In genomic region chr10:59012839-59013238, GRCh38 we compare ENCODE assay signal across 15 cellular contexts.
DNase-seq lines count a peak whose midpoint lies in the region; ATAC-seq and TF ChIP-seq lines count a peak whose summit lies in the region.
"Had no signal": no experiment of that assay in that cellular context is flagged by ENCODE, and none has a peak within 500 bp of the region (broad histone marks: within the 10 kb centered on the region; RNA-seq: fewer than 3 reads in every experiment).

No MANE protein-coding gene starts in this region.

- ATAC-seq in GM19463 (IDR thresholded peaks at IDR 0.05; ENCODE audit: unreplicated experiment) = peak; percentile 46

- no peaks in the 10 kb centered on the region for H3K9me3 ChIP-seq in BLaER1 treated with 17β-estradiol and CSF1 and Interleukin-3, amounts not matched to agents 10 nM and 100 nM (replicated peaks in 1 of 11)
- H3K9me3 ChIP-seq: BE2C had no signal

- no peaks in the 10 kb centered on the region for H4K20me1 ChIP-seq in BLaER1 treated with 17β-estradiol and CSF1 and Interleukin-3, amounts not matched to agents 10 nM and 100 nM

- peak overlapping the region in 7 of 11 experiments; percentile 4 to 55 (median 37); a peak in 13 of 22 replicates for H3K4me2 ChIP-seq in BLaER1 treated with 17β-estradiol and CSF1 and Interleukin-3, amounts not matched to agents 10 nM and 100 nM

- H3K36me3 ChIP-seq in BLaER1 treated with 17β-estradiol and CSF1 and Interleukin-3, amounts not matched to agents 10 nM and 100 nM = no peaks in the 10 kb centered on the region
- H3K36me3 ChIP-seq in kidney epithelial cell (ENCODE audit: control insufficient read depth, insufficient read depth, low read length) = no peaks in the 10 kb centered on the region
- H3K36me3 ChIP-seq: BE2C had no signal

- no peak overlapping the region for H3K27ac ChIP-seq in BLaER1 treated with 17β-estradiol and CSF1 and Interleukin-3, amounts not matched to agents 10 nM and 100 nM

- H3K9ac ChIP-seq in BLaER1 treated with 17β-estradiol and CSF1 and Interleukin-3, amounts not matched to agents 10 nM and 100 nM = no peak overlapping the region

- no peaks in the 10 kb centered on the region for H3K27me3 ChIP-seq in BLaER1 treated with 17β-estradiol and CSF1 and Interleukin-3, amounts not matched to agents 10 nM and 100 nM
- H3K27me3 ChIP-seq in kidney epithelial cell (ENCODE audit: control insufficient read depth, insufficient read depth, low read length) = no peaks in the 10 kb centered on the region
- H3K27me3 ChIP-seq: BE2C had no signal

- H3K4me1 ChIP-seq in BLaER1 treated with 17β-estradiol and CSF1 and Interleukin-3, amounts not matched to agents 10 nM and 100 nM = peaks cover 0 to 13% (median 8%) of the 10 kb centered on the region in 10 experiments; a peak in 13 of 20 replicates

- TF ChIP-seq CTCF in kidney epithelial cell (IDR thresholded peaks at IDR 0.05; ENCODE audit: insufficient read depth, low read length, poor library complexity, severe bottlenecking) (no peak), GM20000 (IDR thresholded peaks at IDR 0.05; ENCODE audit: extremely low read depth, missing control alignments) (no peak)

- DNase-seq in SW480 (ENCODE audit: low spot score) = peak; percentile 5
- DNase-seq in kidney epithelial cell (ENCODE audit: low read depth) = peak; percentile 35
- DNase-seq in GF-D8 (lab: John Stamatoyannopoulos, UW) = no peak
- no peak for DNase-seq in NCI-H1048 (lab: John Stamatoyannopoulos, UW)
- DNase-seq in GM20000 (ENCODE audit: low spot score) = no peak
- DNase-seq: BE2C; CD8-positive, alpha-beta memory T cell; HFFc6; MM.1S; NCI-H2107; NCI-H446; NCI-H748 treated with DMSO at 0.1 percent for 48 hours; SIG-M5 had no signal

- no peak overlapping the region for H3K4me3 ChIP-seq in BLaER1 treated with 17β-estradiol and CSF1 and Interleukin-3, amounts not matched to agents 10 nM and 100 nM
- no peak overlapping the region for H3K4me3 ChIP-seq in kidney epithelial cell (ENCODE audit: low read depth, low read length)

Comparison
In these comparisons a context has a peak if more than half of its experiments do, and no peak if none do; other contexts are left out.
1. DNase-seq: peak in SW480 (single experiment) and kidney epithelial cell (single experiment); none in GF-D8 (single experiment), NCI-H1048 (single experiment) and GM20000 (single experiment).